30 cellular contexts compared by ENCODE assay signal in genomic region chr1:112629256-112629655, GRCh38. TPM values are rescaled to one million over a fixed set of nuclear protein-coding genes. Genes with fewer than 3 reads are reported as not detected.
DNase-seq lines count a peak whose midpoint lies in the region; ATAC-seq lines count a peak whose summit lies in the region.
"Had no signal": no experiment of that assay in that cellular context is flagged by ENCODE, and none has a peak within 500 bp of the region (broad histone marks: within the 10 kb centered on the region; RNA-seq: fewer than 3 reads in every experiment).

No MANE protein-coding gene starts in this region.

- H3K27ac Mint-ChIP-seq in activated T-cell treated with anti-CD3 and anti-CD28 coated beads, Interleukin-2, amount 50 U/mL, for 72 hours, result peak overlapping the region; percentile 18
- H3K27ac Mint-ChIP-seq in CD8-positive, alpha-beta memory T cell, result peak overlapping the region; percentile 1 to 76 (median 57)
- peak overlapping the region in 1 of 2 donors; percentile 45 for H3K27ac Mint-ChIP-seq in effector memory CD8-positive, alpha-beta T cell
- H3K27ac Mint-ChIP-seq: activated naive CD8-positive, alpha-beta T cell treated with anti-CD3 and anti-CD28 coated beads, Interleukin-2, amount 50 U/mL, for 24 hours; neural progenitor cell had no signal

- DNase-seq in activated T-cell treated with anti-CD3 and anti-CD28 coated beads, Interleukin-2, amount 50 U/mL, for 72 hours, result no peak
- no peak for DNase-seq in activated T-cell treated with anti-CD3 and anti-CD28 coated beads, Interleukin-2, amount 50 U/mL, for 4 hours
- no peak for DNase-seq in CD8-positive, alpha-beta memory T cell
- no peak for DNase-seq in effector memory CD8-positive, alpha-beta T cell
- DNase-seq in trophoblast cell (no peak), AML-193 (lab: John Stamatoyannopoulos, UW) (no peak)
- no peak for DNase-seq in activated CD4-positive, CD25-positive, alpha-beta regulatory T cell treated with anti-CD3 and anti-CD28 coated beads, Interleukin-2, amount 50 U/mL, for 72 hours
- DNase-seq: ACHN; activated CD4-positive, alpha-beta T cell treated with anti-CD3 and anti-CD28 coated beads for 48 hours; activated effector memory CD4-positive, alpha-beta T cell treated with anti-CD3 and anti-CD28 coated beads, Interleukin-2, amount 50 U/mL, for 16 hours; activated naive CD8-positive, alpha-beta T cell treated with anti-CD3 and anti-CD28 coated beads, Interleukin-2, amount 50 U/mL, for 24 hours; C1 segment of cervical spinal cord; cortex of kidney; DND-41; effector memory CD4-positive, alpha-beta T cell; GF-D8; hippocampal formation; lower lobe of right lung; NCI-H146; NCI-H2107; NCI-H345; NCI-H69; right cardiac atrium; Right ventricle myocardium superior; stimulated activated naive CD8-positive, alpha-beta T cell treated with anti-CD3 and anti-CD28 coated beads, Interleukin-15, amount 100 ng/mL, for 72 hours had no signal

- H3K4ac ChIP-seq in trophoblast cell (ENCODE audit: low read depth, low read length), result peak overlapping the region; percentile 79

- peak overlapping the region in 1 of 2 donors; percentile 6 for H3K4me3 Mint-ChIP-seq in activated T-cell treated with anti-CD3 and anti-CD28 coated beads, Interleukin-2, amount 50 U/mL, for 72 hours
- no peak overlapping the region for H3K4me3 Mint-ChIP-seq in activated T-cell treated with anti-CD3 and anti-CD28 coated beads, Interleukin-2, amount 50 U/mL, for 4 hours
- H3K4me3 Mint-ChIP-seq in CD8-positive, alpha-beta memory T cell, result peak overlapping the region in 6 of 7 donors; percentile 6 to 77 (median 8)
- H3K4me3 Mint-ChIP-seq in effector memory CD8-positive, alpha-beta T cell, result peak overlapping the region; percentile 2 to 99
- H3K4me3 Mint-ChIP-seq: activated naive CD8-positive, alpha-beta T cell treated with anti-CD3 and anti-CD28 coated beads, Interleukin-2, amount 50 U/mL, for 24 hours; neural progenitor cell; stimulated activated naive CD8-positive, alpha-beta T cell treated with anti-CD3 and anti-CD28 coated beads, Interleukin-15, amount 100 ng/mL, for 72 hours had no signal

- H3K9me3 Mint-ChIP-seq in activated T-cell treated with anti-CD3 and anti-CD28 coated beads, Interleukin-2, amount 50 U/mL, for 72 hours, result peaks cover 0 to 2% of the 10 kb centered on the region in 2 donors
- no peaks in the 10 kb centered on the region for H3K9me3 Mint-ChIP-seq in activated T-cell treated with anti-CD3 and anti-CD28 coated beads, Interleukin-2, amount 50 U/mL, for 4 hours
- H3K9me3 Mint-ChIP-seq in CD8-positive, alpha-beta memory T cell, result no peaks in the 10 kb centered on the region
- no peaks in the 10 kb centered on the region for H3K9me3 Mint-ChIP-seq in effector memory CD8-positive, alpha-beta T cell
- H3K9me3 Mint-ChIP-seq: activated naive CD8-positive, alpha-beta T cell treated with anti-CD3 and anti-CD28 coated beads, Interleukin-2, amount 50 U/mL, for 24 hours; stimulated activated naive CD8-positive, alpha-beta T cell treated with anti-CD3 and anti-CD28 coated beads, Interleukin-15, amount 100 ng/mL, for 72 hours had no signal

- peaks cover 89% of the 10 kb centered on the region for H3K4me1 ChIP-seq in CD8-positive, alpha-beta memory T cell (ENCODE audit: insufficient read depth, low read length)
- peaks cover 0 to 2% of the 10 kb centered on the region in 2 experiments for H3K4me1 ChIP-seq in trophoblast cell (ENCODE audit: control insufficient read depth in 1 of 2, insufficient read depth in 2 of 2, low read length in 2 of 2)
- H3K4me1 ChIP-seq: neural progenitor cell had no signal

- no peak overlapping the region for H2BK5ac ChIP-seq in trophoblast cell (ENCODE audit: low read depth, low read length, poor library complexity)

- H3K4me2 ChIP-seq in trophoblast cell (ENCODE audit: low read length), result no peak overlapping the region
- H3K4me2 ChIP-seq: neural progenitor cell, smooth muscle cell had no signal

- no peaks in the 10 kb centered on the region for H3K27me3 ChIP-seq in CD8-positive, alpha-beta memory T cell (ENCODE audit: insufficient read depth, low read length, poor library complexity, severe bottlenecking)
- no peaks in the 10 kb centered on the region for H3K27me3 ChIP-seq in trophoblast cell (ENCODE audit: insufficient read depth, low read length)
- H3K27me3 ChIP-seq: neural progenitor cell had no signal

- H3K14ac ChIP-seq in trophoblast cell (ENCODE audit: low read length), result no peak overlapping the region

- H3K23ac ChIP-seq in trophoblast cell (ENCODE audit: low read length), result no peak overlapping the region

- H4K91ac ChIP-seq in trophoblast cell (ENCODE audit: low read depth, low read length), result no peak overlapping the region

- no peak overlapping the region for H2AK5ac ChIP-seq in trophoblast cell (ENCODE audit: low read length)

- CTCF ChIA-PET in CD8-positive, alpha-beta memory T cell (lab: Charles Lee), result no interaction called here

- H3K27ac ChIP-seq in CD8-positive, alpha-beta memory T cell (ENCODE audit: low read depth, low read length), result no peak overlapping the region
- no peak overlapping the region for H3K27ac ChIP-seq in trophoblast cell (ENCODE audit: low read depth, low read length)
- H3K27ac ChIP-seq: lower lobe of right lung, neural progenitor cell, thoracic aorta had no signal

- peaks cover 89% of the 10 kb centered on the region for H3K4me1 Mint-ChIP-seq in activated T-cell treated with anti-CD3 and anti-CD28 coated beads, Interleukin-2, amount 50 U/mL, for 72 hours (ENCODE audit: low read depth)
- H3K4me1 Mint-ChIP-seq in activated T-cell treated with anti-CD3 and anti-CD28 coated beads, Interleukin-2, amount 50 U/mL, for 4 hours (ENCODE audit: low read depth), result peaks cover 87% of the 10 kb centered on the region
- peaks cover 85 to 96% (median 96%) of the 10 kb centered on the region in 3 donors for H3K4me1 Mint-ChIP-seq in CD8-positive, alpha-beta memory T cell
- H3K4me1 Mint-ChIP-seq in effector memory CD8-positive, alpha-beta T cell (ENCODE audit: low read depth in 2 of 2), result peaks cover 66 to 85% of the 10 kb centered on the region in 2 donors
- H3K4me1 Mint-ChIP-seq: neural progenitor cell had no signal

- no peaks in the 10 kb centered on the region for H3K9me3 ChIP-seq in CD8-positive, alpha-beta memory T cell (ENCODE audit: low read length)
- H3K9me3 ChIP-seq in trophoblast cell (ENCODE audit: insufficient read depth, low read depth, low read length), result no peaks in the 10 kb centered on the region
- H3K9me3 ChIP-seq: lower lobe of right lung, thoracic aorta had no signal

- peaks cover 10 to 21% of the 10 kb centered on the region in 2 donors for H3K36me3 Mint-ChIP-seq in activated T-cell treated with anti-CD3 and anti-CD28 coated beads, Interleukin-2, amount 50 U/mL, for 72 hours (ENCODE audit: insufficient read depth in 2 of 2)
- H3K36me3 Mint-ChIP-seq in activated T-cell treated with anti-CD3 and anti-CD28 coated beads, Interleukin-2, amount 50 U/mL, for 4 hours (ENCODE audit: insufficient read depth), result peaks cover 59% of the 10 kb centered on the region
- peaks cover 0 to 74% (median 19%) of the 10 kb centered on the region in 3 donors for H3K36me3 Mint-ChIP-seq in CD8-positive, alpha-beta memory T cell
- peaks cover 29% of the 10 kb centered on the region for H3K36me3 Mint-ChIP-seq in effector memory CD8-positive, alpha-beta T cell (ENCODE audit: insufficient read depth)

- H4K12ac ChIP-seq in trophoblast cell (ENCODE audit: low read depth, low read length), result no peak overlapping the region

- no peak overlapping the region for H3K9ac ChIP-seq in trophoblast cell (ENCODE audit: low read length)
- H3K9ac ChIP-seq: neural progenitor cell had no signal

- H2BK120ac ChIP-seq in trophoblast cell (ENCODE audit: insufficient read depth, low read length, poor library complexity), result no peak overlapping the region

- ATAC-seq in activated T-cell treated with anti-CD3 and anti-CD28 coated beads, Interleukin-2, amount 50 U/mL, for 72 hours (replicated peaks in 1 of 2), result no peak
- no peak for ATAC-seq in activated T-cell treated with anti-CD3 and anti-CD28 coated beads, Interleukin-2, amount 50 U/mL, for 4 hours
- ATAC-seq in effector memory CD8-positive, alpha-beta T cell (replicated peaks), result no peak
- ATAC-seq: activated naive CD8-positive, alpha-beta T cell treated with anti-CD3 and anti-CD28 coated beads, Interleukin-2, amount 50 U/mL, for 24 hours; HCT116; lower lobe of right lung; right cardiac atrium; SK-N-SH treated with all-trans-retinoic acid at 6 μM for 48 hours; stimulated activated naive CD8-positive, alpha-beta T cell treated with anti-CD3 and anti-CD28 coated beads, Interleukin-15, amount 100 ng/mL, for 72 hours had no signal

- no peak overlapping the region for H3K18ac ChIP-seq in trophoblast cell (ENCODE audit: low read length)

- peaks cover 11% of the 10 kb centered on the region for H3K79me2 ChIP-seq in trophoblast cell (ENCODE audit: control insufficient read depth, insufficient read depth, low read length, poor library complexity)

- no peaks in the 10 kb centered on the region for H3K79me1 ChIP-seq in trophoblast cell (ENCODE audit: low read length)

- POLR2A ChIA-PET in CD8-positive, alpha-beta memory T cell (lab: Charles Lee), result no interaction called here

- no peak overlapping the region for H3K4me3 ChIP-seq in CD8-positive, alpha-beta memory T cell (ENCODE audit: low read length)
- H3K4me3 ChIP-seq in trophoblast cell (ENCODE audit: low read depth, low read length), result no peak overlapping the region
- H3K4me3 ChIP-seq: lower lobe of right lung, neural progenitor cell, smooth muscle cell, thoracic aorta had no signal

- H3K27me3 Mint-ChIP-seq in activated T-cell treated with anti-CD3 and anti-CD28 coated beads, Interleukin-2, amount 50 U/mL, for 72 hours (ENCODE audit: low read depth), result no peaks in the 10 kb centered on the region
- no peaks in the 10 kb centered on the region for H3K27me3 Mint-ChIP-seq in activated T-cell treated with anti-CD3 and anti-CD28 coated beads, Interleukin-2, amount 50 U/mL, for 4 hours (ENCODE audit: low read depth)
- H3K27me3 Mint-ChIP-seq in CD8-positive, alpha-beta memory T cell, result no peaks in the 10 kb centered on the region
- H3K27me3 Mint-ChIP-seq in effector memory CD8-positive, alpha-beta T cell, result no peaks in the 10 kb centered on the region
- H3K27me3 Mint-ChIP-seq: activated naive CD8-positive, alpha-beta T cell treated with anti-CD3 and anti-CD28 coated beads, Interleukin-2, amount 50 U/mL, for 24 hours; stimulated activated naive CD8-positive, alpha-beta T cell treated with anti-CD3 and anti-CD28 coated beads, Interleukin-15, amount 100 ng/mL, for 72 hours had no signal

- H4K8ac ChIP-seq in trophoblast cell (ENCODE audit: low read depth, low read length), result no peak overlapping the region

- H2BK12ac ChIP-seq in trophoblast cell (ENCODE audit: low read length), result no peak overlapping the region

- H3K36me3 ChIP-seq in CD8-positive, alpha-beta memory T cell (ENCODE audit: insufficient read depth, low read length), result peaks cover 3% of the 10 kb centered on the region
- peaks cover 4 to 6% of the 10 kb centered on the region in 2 experiments for H3K36me3 ChIP-seq in trophoblast cell (ENCODE audit: control insufficient read depth in 1 of 2, insufficient read depth in 2 of 2, low read length in 2 of 2)
- H3K36me3 ChIP-seq: neural progenitor cell, thoracic aorta had no signal

- H2AFZ ChIP-seq in trophoblast cell (ENCODE audit: insufficient read depth, low read length, poor library complexity), result no peak overlapping the region
- H2AFZ ChIP-seq: neural progenitor cell had no signal

RNA-seq across cellular contexts. Expression of gene CAPZA1, which starts 9.6 kb away (rescaled TPM):
- total RNA-seq in activated T-cell treated with anti-CD3 and anti-CD28 coated beads, Interleukin-2, amount 50 U/mL, for 72 hours, result 100 to 1,000 TPM; 216 to 228 TPM
- total RNA-seq in activated T-cell treated with anti-CD3 and anti-CD28 coated beads, Interleukin-2, amount 50 U/mL, for 4 hours, result 100 to 1,000 TPM; 247 to 263 (median 259) TPM
- 100 to 1,000 TPM; 255 to 266 TPM for total RNA-seq in CD8-positive, alpha-beta memory T cell
- 212 TPM for polyA plus RNA-seq in CD8-positive, alpha-beta memory T cell
- polyA plus RNA-seq in trophoblast cell (2013), result 120 and 124 TPM in 2 replicates

RNA-seq across cellular contexts. Expression of gene ST7L, which starts 10.3 kb away (rescaled TPM):
- 10 to 100 TPM; 17.4 to 18.6 TPM for total RNA-seq in activated T-cell treated with anti-CD3 and anti-CD28 coated beads, Interleukin-2, amount 50 U/mL, for 72 hours
- 10 to 100 TPM in 1 of 3 donors, 1 to 10 TPM in 2; 8.1 to 10.1 (median 9.1) TPM for total RNA-seq in activated T-cell treated with anti-CD3 and anti-CD28 coated beads, Interleukin-2, amount 50 U/mL, for 4 hours
- total RNA-seq in CD8-positive, alpha-beta memory T cell, result 10 to 100 TPM; 11.6 to 12.2 TPM
- polyA plus RNA-seq in CD8-positive, alpha-beta memory T cell, result 11.3 TPM
- 10.6 and 11.5 TPM in 2 replicates for polyA plus RNA-seq in trophoblast cell (2013)

RNA-seq across cellular contexts. Expression of gene MOV10, which starts 45.2 kb away (rescaled TPM):
- 10 to 100 TPM; 76.8 to 80.8 TPM for total RNA-seq in activated T-cell treated with anti-CD3 and anti-CD28 coated beads, Interleukin-2, amount 50 U/mL, for 72 hours
- 10 to 100 TPM; 18.6 to 24.6 (median 20.8) TPM for total RNA-seq in activated T-cell treated with anti-CD3 and anti-CD28 coated beads, Interleukin-2, amount 50 U/mL, for 4 hours
- total RNA-seq in CD8-positive, alpha-beta memory T cell, result 10 to 100 TPM; 29.9 to 31.0 TPM
- polyA plus RNA-seq in CD8-positive, alpha-beta memory T cell, result 33.7 TPM
- 55.1 and 55.6 TPM in 2 replicates for polyA plus RNA-seq in trophoblast cell (2013)
